In the genomic region with DNA sequence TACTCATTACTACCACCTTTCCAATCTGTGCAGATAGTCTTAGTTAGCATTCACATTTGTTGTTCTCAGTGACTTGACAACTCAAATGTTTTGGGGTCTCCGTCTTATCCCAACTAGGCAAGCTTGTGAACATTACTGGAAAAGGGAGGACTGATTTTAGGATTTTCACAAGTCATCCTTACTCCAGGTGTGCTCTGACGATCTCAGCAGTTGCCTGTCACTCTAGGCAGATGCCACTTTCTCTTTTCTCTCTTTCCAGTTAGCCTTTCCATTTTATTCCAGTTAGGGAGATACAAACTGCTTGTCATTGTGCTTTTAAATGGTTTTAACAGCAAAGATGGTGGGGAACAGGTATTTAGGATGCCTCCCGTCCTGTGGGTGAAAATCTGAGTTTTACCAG, we compare ENCODE assay signal across 1 cellular context.
TF ChIP-seq lines count a peak whose summit lies in the region.

No MANE protein-coding gene starts in this region.

TF ChIP-seq in K562, 482 proteins besides CTCF, POLR2A, EP300 and RAD21:
- TF ChIP-seq FOS (IDR thresholded peaks at IDR 0.05; ENCODE audit: extremely low read depth, insufficient read length) (no peak), SLC30A9 (CRISPR knock-in tag; IDR thresholded peaks at IDR 0.05) (no peak), TCF7L2 (IDR thresholded peaks at IDR 0.05; ENCODE audit: low read depth, low read length) (no peak), PML (IDR thresholded peaks at IDR 0.05; ENCODE audit: low read length) (0 out of 2 replicates have a peak, but pooled peaks have one; percentile 34), PCBP2 (IDR thresholded peaks at IDR 0.05; ENCODE audit: low read depth, low read length, poor library complexity, severe bottlenecking) (no peak), FOSL1 (tag; conservative IDR thresholded peaks at IDR 0.05) (no peak), PKNOX1 (IDR thresholded peaks at IDR 0.05) (peak; percentile 79), FOXM1 (IDR thresholded peaks at IDR 0.05; ENCODE audit: low read depth) (0 out of 2 replicates have a peak, but pooled peaks have one; percentile 11), FOXM1 (CRISPR knock-in tag; IDR thresholded peaks at IDR 0.05; ENCODE audit: low read depth) (no peak), KHSRP (IDR thresholded peaks at IDR 0.05) (no peak), ELF2 (CRISPR knock-in tag; IDR thresholded peaks at IDR 0.05) (no peak), ETV5 (CRISPR knock-in tag; IDR thresholded peaks at IDR 0.05; ENCODE audit: low read depth) (no peak), YY1 (IDR thresholded peaks at IDR 0.05; ENCODE audit: borderline replicate concordance in 1 of 3, control insufficient read depth in 1 of 3, extremely low read depth in 1 of 3, insufficient read depth in 3 of 3, insufficient read length in 1 of 3, insufficient replicate concordance in 2 of 3, low read depth in 1 of 3, low read length in 2 of 3) (no peak), VEZF1 (CRISPR knock-in tag; IDR thresholded peaks at IDR 0.05) (no peak), BHLHE40 (IDR thresholded peaks at IDR 0.05; ENCODE audit: low read length) (no peak), NFE2 (IDR thresholded peaks at IDR 0.05; ENCODE audit: low read depth) (0 out of 2 replicates have a peak, but pooled peaks have one; percentile 26), SRF (CRISPR knock-in tag; IDR thresholded peaks at IDR 0.05) (0 out of 4 replicates have a peak, but pooled peaks of 1 of the 2 experiments have one; percentile 2), RBM25 (IDR thresholded peaks at IDR 0.05; ENCODE audit: low read depth, low read length, severe bottlenecking) (no peak), RCOR1 (IDR thresholded peaks at IDR 0.05; ENCODE audit: borderline replicate concordance in 1 of 2, low read depth in 2 of 2, low read length in 2 of 2) (no peak), ARID2 (IDR thresholded peaks at IDR 0.05) (no peak), C11orf30 (IDR thresholded peaks at IDR 0.05; ENCODE audit: low read depth) (0 out of 2 replicates have a peak, but pooled peaks have one; percentile 42), GTF3C2 (IDR thresholded peaks at IDR 0.05; ENCODE audit: borderline replicate concordance, extremely low read depth, insufficient read length) (no peak), FOXP1 (CRISPR knock-in tag; IDR thresholded peaks at IDR 0.05) (0 out of 2 replicates have a peak, but pooled peaks have one; percentile 5), CHD1 (IDR thresholded peaks at IDR 0.05; ENCODE audit: low read length) (no peak), TRIM24 (IDR thresholded peaks at IDR 0.05) (no peak), ZNF175 (CRISPR knock-in tag; IDR thresholded peaks at IDR 0.05; ENCODE audit: low read depth) (no peak), ZNF184 (CRISPR knock-in tag; IDR thresholded peaks at IDR 0.05) (peak; percentile 96), BRD9 (IDR thresholded peaks at IDR 0.05; ENCODE audit: low read depth, partially characterized antibody) (peak; percentile 16), TRIM28 (IDR thresholded peaks at IDR 0.05) (no peak), ZKSCAN1 (IDR thresholded peaks at IDR 0.05; ENCODE audit: low read depth, low read length) (no peak), SMAD2 (IDR thresholded peaks at IDR 0.05; ENCODE audit: low read depth, low read length) (no peak), ZNF263 (CRISPR knock-in tag; IDR thresholded peaks at IDR 0.05; ENCODE audit: borderline replicate concordance) (peak; percentile 81; the same call in 1 of the 2 replicates), ZNF217 (CRISPR knock-in tag; IDR thresholded peaks at IDR 0.05) (no peak), PRPF4 (IDR thresholded peaks at IDR 0.05; ENCODE audit: insufficient read depth, low read depth, low read length, poor library complexity, severe bottlenecking) (no peak), DNMT1 (IDR thresholded peaks at IDR 0.05) (no peak)
- TF ChIP-seq, protein P1, sequence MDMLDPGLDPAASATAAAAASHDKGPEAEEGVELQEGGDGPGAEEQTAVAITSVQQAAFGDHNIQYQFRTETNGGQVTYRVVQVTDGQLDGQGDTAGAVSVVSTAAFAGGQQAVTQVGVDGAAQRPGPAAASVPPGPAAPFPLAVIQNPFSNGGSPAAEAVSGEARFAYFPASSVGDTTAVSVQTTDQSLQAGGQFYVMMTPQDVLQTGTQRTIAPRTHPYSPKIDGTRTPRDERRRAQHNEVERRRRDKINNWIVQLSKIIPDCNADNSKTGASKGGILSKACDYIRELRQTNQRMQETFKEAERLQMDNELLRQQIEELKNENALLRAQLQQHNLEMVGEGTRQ (CRISPR knock-in tag; IDR thresholded peaks at IDR 0.05) = no peak
